ENCODE assay signal across 20 cellular contexts in genomic region chr9:130501645-130502044, GRCh38. TPM values are rescaled to one million over a fixed set of nuclear protein-coding genes. Genes with fewer than 3 reads are reported as not detected.
DNase-seq lines count a peak whose midpoint lies in the region; ATAC-seq, FAIRE-seq and TF ChIP-seq lines count a peak whose summit lies in the region.
"Had no signal": no experiment of that assay in that cellular context is flagged by ENCODE, and none has a peak within 500 bp of the region (broad histone marks: within the 10 kb centered on the region; RNA-seq: fewer than 3 reads in every experiment).

No MANE protein-coding gene starts in this region.

- H3K79me1 ChIP-seq in mesendoderm (ENCODE audit: low read length) = no peaks in the 10 kb centered on the region

- H3K4me3 ChIP-seq in HCT116 (replicated peaks in 1 of 2; ENCODE audit: low read depth in 1 of 2, low read length in 2 of 2) (no peak overlapping the region), NB4 (ENCODE audit: low read depth, low read length) (no peak overlapping the region), GM12878 (no peak overlapping the region), mesendoderm (ENCODE audit: low read length) (no peak overlapping the region), mammary epithelial cell (replicated peaks in 1 of 3; ENCODE audit: insufficient read depth in 1 of 3, low read depth in 2 of 3, low read length in 3 of 3) (no peak overlapping the region)
- H3K4me3 ChIP-seq: SK-N-MC had no signal

- H3K27ac ChIP-seq in HCT116 (ENCODE audit: low read depth, low read length) (no peak overlapping the region), GM12878 (ENCODE audit: control insufficient read depth, insufficient read depth) (no peak overlapping the region), mesendoderm (ENCODE audit: low read depth, low read length) (no peak overlapping the region), mammary epithelial cell (ENCODE audit: insufficient read depth, low read depth, low read length) (no peak overlapping the region)
- H3K27ac ChIP-seq: SK-N-MC had no signal

- no peak for TF ChIP-seq EP300 in GM12878 (IDR thresholded peaks at IDR 0.05; ENCODE audit: borderline replicate concordance in 1 of 2, control insufficient read depth in 1 of 2, low read depth in 2 of 2, low read length in 2 of 2)

- H3K79me2 ChIP-seq in HCT116 (ENCODE audit: insufficient read depth, low read length) = no peaks in the 10 kb centered on the region
- H3K79me2 ChIP-seq in GM12878 (ENCODE audit: control insufficient read depth, insufficient read depth, low read length) = no peaks in the 10 kb centered on the region
- H3K79me2 ChIP-seq in mesendoderm (ENCODE audit: control insufficient read depth, insufficient read depth, low read length) = no peaks in the 10 kb centered on the region
- H3K79me2 ChIP-seq in mammary epithelial cell (ENCODE audit: insufficient read depth, low read length) = no peaks in the 10 kb centered on the region

- TF ChIP-seq CTCF in HCT116 (IDR thresholded peaks at IDR 0.05 in 2 of 3, conservative IDR thresholded peaks at IDR 0.05 in 1 of 3; ENCODE audit: borderline replicate concordance in 1 of 3, insufficient read depth in 1 of 3, low read depth in 2 of 3, low read length in 2 of 3) = no peak
- TF ChIP-seq CTCF in NB4 (IDR thresholded peaks at IDR 0.05; ENCODE audit: low read depth, low read length) = no peak
- no peak for TF ChIP-seq CTCF in GM12878 (IDR thresholded peaks at IDR 0.05 in 2 of 3, conservative IDR thresholded peaks at IDR 0.05 in 1 of 3; ENCODE audit: control insufficient read depth in 2 of 3, extremely low read depth in 1 of 3, insufficient read depth in 1 of 3, low read depth in 3 of 3, low read length in 3 of 3)
- no peak for TF ChIP-seq CTCF in mammary epithelial cell (conservative IDR thresholded peaks at IDR 0.05 in 1 of 2, IDR thresholded peaks at IDR 0.05 in 1 of 2; ENCODE audit: extremely low read depth in 1 of 2, insufficient read depth in 1 of 2, low read depth in 1 of 2, low read length in 2 of 2)
- no peak for TF ChIP-seq CTCF in osteocyte (IDR thresholded peaks at IDR 0.05)

- H3K18ac ChIP-seq in mesendoderm (ENCODE audit: low read length) = no peak overlapping the region

- no peak overlapping the region for H2BK15ac ChIP-seq in mesendoderm (replicated peaks; ENCODE audit: low read depth)

- H3K27me3 ChIP-seq in HCT116 (ENCODE audit: insufficient read depth, low read length) (no peaks in the 10 kb centered on the region), GM12878 (replicated peaks in 1 of 2; ENCODE audit: control insufficient read depth in 2 of 2, insufficient read depth in 2 of 2, low read length in 1 of 2) (peaks cover 0 to 2% of the 10 kb centered on the region in 2 experiments; a peak in 3 of 4 replicates), mesendoderm (ENCODE audit: insufficient read depth, low read length, poor library complexity) (no peaks in the 10 kb centered on the region), mammary epithelial cell (ENCODE audit: insufficient read depth, low read length) (no peaks in the 10 kb centered on the region)
- H3K27me3 ChIP-seq: BE2C had no signal

- no peak overlapping the region for H4K8ac ChIP-seq in mesendoderm (ENCODE audit: low read depth, low read length)

- dilution Hi-C loops in mammary epithelial cell (cut with HindIII; ENCODE audit: low sequenced_read_pairs) = no loop called here

- peak; percentile 25; the same call in 1 of the 2 replicates for ATAC-seq in HCT116
- no peak for ATAC-seq in GM12878

- H3K9me3 ChIP-seq in HCT116 (ENCODE audit: control insufficient read depth in 1 of 2, insufficient read depth in 1 of 2, low read depth in 1 of 2, low read length in 2 of 2) (no peaks in the 10 kb centered on the region), GM12878 (replicated peaks; ENCODE audit: control insufficient read depth, insufficient read depth, low read length) (no peaks in the 10 kb centered on the region), mammary epithelial cell (replicated peaks; ENCODE audit: insufficient read depth, low read length) (no peaks in the 10 kb centered on the region)
- H3K9me3 ChIP-seq: BE2C had no signal

- TF ChIP-seq POLR2A in HCT116 (IDR thresholded peaks at IDR 0.05; ENCODE audit: borderline replicate concordance, extremely low read depth, insufficient read depth, insufficient read length) (no peak), NB4 (IDR thresholded peaks at IDR 0.05; ENCODE audit: extremely low read depth, insufficient read length) (no peak), GM12878 (IDR thresholded peaks at IDR 0.05; ENCODE audit: low read depth, low read length) (no peak), GM12892 (IDR thresholded peaks at IDR 0.05; ENCODE audit: low read depth, low read length) (no peak)

- intact Hi-C loops in HCT116 (cut with micrococcal nuclease) = no loop called here
- intact Hi-C loops in GM12878 (cut with micrococcal nuclease; ENCODE audit: unreplicated experiment) = no loop called here
- intact Hi-C loops in mammary epithelial cell (cut with micrococcal nuclease) = no loop called here

- CTCF ChIA-PET in HCT116 (lab: Charles Lee) (no interaction called here), GM12878 (lab: Yijun Ruan, JAX) (interaction anchor here (1.4 kb wide), 1 partner anchor 42 kb away, joined by 3 read pairs; no protein-coding TSS in a partner anchor), mammary epithelial cell (lab: Charles Lee; ENCODE audit: low non-redundant PET) (no interaction called here)

- DNase-seq in HCT116 (ENCODE audit: low read depth, low spot score) (no peak), NB4 (ENCODE audit: low read depth) (peak; percentile 26), GM12878 (ENCODE audit: low read depth, low spot score) (no peak), mesendoderm (peak; percentile 32), mammary epithelial cell (no peak), GM12892 (ENCODE audit: insufficient read length) (no peak), osteocyte (ENCODE audit: extremely low spot score, unreplicated experiment) (no peak), NCI-H2029 treated with DMSO at 0.1 percent for 48 hours (lab: John Stamatoyannopoulos, UW) (no peak)
- DNase-seq: BE2C; CD4-positive, alpha-beta T cell; GF-D8; H7; KG1; NCI-H1092 treated with DMSO at 0.1 percent for 48 hours; NCI-H187 treated with DMSO at 0.1 percent for 48 hours; NCI-H2171; NCI-H446; T-helper 1 cell; T1000 had no signal

- BruUV-seq in HCT116 (replicated peaks; lab: Mats Ljungman, UMichigan) (no TSS peak), GM12878 (replicated peaks; lab: Mats Ljungman, UMichigan) (no TSS peak), mammary epithelial cell (replicated peaks; lab: Mats Ljungman, UMichigan) (no TSS peak)

- no peak overlapping the region for H3K27ac Mint-ChIP-seq in osteocyte (ENCODE audit: unreplicated experiment)
- H3K27ac Mint-ChIP-seq: CD4-positive, alpha-beta T cell had no signal

- no peaks in the 10 kb centered on the region for H3K9me2 ChIP-seq in HCT116 (ENCODE audit: insufficient read depth)

- no peaks in the 10 kb centered on the region for H3K36me3 ChIP-seq in HCT116 (ENCODE audit: control insufficient read depth in 1 of 2, insufficient read depth in 2 of 2, low read length in 2 of 2)
- no peaks in the 10 kb centered on the region for H3K36me3 ChIP-seq in GM12878 (ENCODE audit: control insufficient read depth in 2 of 2, insufficient read depth in 2 of 2, low read length in 1 of 2)
- no peaks in the 10 kb centered on the region for H3K36me3 ChIP-seq in mesendoderm (ENCODE audit: control insufficient read depth, insufficient read depth, low read length)
- no peaks in the 10 kb centered on the region for H3K36me3 ChIP-seq in mammary epithelial cell (ENCODE audit: insufficient read depth, low read length)

- POLR2A ChIA-PET in HCT116 (lab: Charles Lee) = no interaction called here
- POLR2A ChIA-PET in GM12878 (lab: Charles Lee) = no interaction called here

- H2BK120ac ChIP-seq in mesendoderm (ENCODE audit: low read depth, low read length) = no peak overlapping the region

- H3K56ac ChIP-seq in mesendoderm (ENCODE audit: low read length) = no peak overlapping the region

- no peaks in the 10 kb centered on the region for H3K27me3 Mint-ChIP-seq in osteocyte (ENCODE audit: unreplicated experiment)
- H3K27me3 Mint-ChIP-seq: CD4-positive, alpha-beta T cell had no signal

- H3K9ac ChIP-seq in HCT116 (ENCODE audit: low read length) = no peak overlapping the region
- no peak overlapping the region for H3K9ac ChIP-seq in GM12878 (ENCODE audit: control insufficient read depth, insufficient read depth, low read length)
- H3K9ac ChIP-seq in mesendoderm (ENCODE audit: low read length) = no peak overlapping the region
- no peak overlapping the region for H3K9ac ChIP-seq in mammary epithelial cell (ENCODE audit: insufficient read depth, low read length)

- H2AFZ ChIP-seq in HCT116 (ENCODE audit: low read depth, low read length, poor library complexity, severe bottlenecking) (no peak overlapping the region), GM12878 (ENCODE audit: control insufficient read depth, low read depth, low read length) (no peak overlapping the region), mammary epithelial cell (ENCODE audit: low read depth, low read length) (no peak overlapping the region)

- H2BK5ac ChIP-seq in mesendoderm (ENCODE audit: low read length) = no peak overlapping the region

- SMC1A ChIA-PET in GM12878 (lab: Charles Lee; ENCODE audit: uncharacterized antibody, unreplicated experiment) = no interaction called here

- H3K23ac ChIP-seq in mesendoderm (ENCODE audit: low read length) = no peak overlapping the region

- 38% methylated on average over 9 of the region's 9 CpGs for WGBS in GM12878 (ENCODE audit: insufficient coverage, insufficient replicate concordance, low lambda C conversion rate, missing lambda C conversion rate)
- WGBS in mesendoderm (ENCODE audit: extremely low coverage, insufficient coverage, low lambda C conversion rate) = no CpG with 5 or more reads among the region's 9 CpGs
- 88% methylated on average over 9 of the region's 9 CpGs for WGBS in mammary epithelial cell (ENCODE audit: low coverage, missing lambda C conversion rate)

- H3K4me2 ChIP-seq in HCT116 (ENCODE audit: low read length) (no peak overlapping the region), GM12878 (ENCODE audit: control insufficient read depth, insufficient read depth) (no peak overlapping the region), mesendoderm (ENCODE audit: low read length) (no peak overlapping the region), mammary epithelial cell (ENCODE audit: insufficient read depth, low read depth, low read length) (no peak overlapping the region)

- FAIRE-seq in GM12878 (lab: Jason Lieb, UNC) (no peak), GM12892 (lab: Jason Lieb, UNC) (no peak)

- no peak overlapping the region for H2AK5ac ChIP-seq in mesendoderm (ENCODE audit: low read length)

- no peaks in the 10 kb centered on the region for H3K9me3 Mint-ChIP-seq in osteocyte (ENCODE audit: unreplicated experiment)
- H3K9me3 Mint-ChIP-seq: CD4-positive, alpha-beta T cell had no signal

- peaks cover 26% of the 10 kb centered on the region for H3K36me3 Mint-ChIP-seq in osteocyte (ENCODE audit: unreplicated experiment)

- in situ Hi-C loops in GM12878 (cut with MboI) (no loop called here), mammary epithelial cell (cut with MboI; ENCODE audit: low sequenced_read_pairs in 2 of 2) (no loop called here)

- RAD21 ChIA-PET in HCT116 (lab: Charles Lee; ENCODE audit: low non-redundant PET in 1 of 2, low total read pairs in 2 of 2, uncharacterized antibody in 2 of 2, unreplicated experiment in 2 of 2) (no interaction called here), GM12878 (lab: Charles Lee; ENCODE audit: unreplicated experiment) (no interaction called here)

- H3K4me1 ChIP-seq in HCT116 (ENCODE audit: control insufficient read depth in 1 of 2, insufficient read depth in 2 of 2, low read length in 2 of 2) (peaks cover 11 to 18% of the 10 kb centered on the region in 2 experiments), GM12878 (ENCODE audit: control insufficient read depth, insufficient read depth, low read length) (no peaks in the 10 kb centered on the region), mesendoderm (ENCODE audit: control insufficient read depth, low read depth, low read length) (no peaks in the 10 kb centered on the region), mammary epithelial cell (ENCODE audit: insufficient read depth, low read length) (no peaks in the 10 kb centered on the region)

- H3K4me3 Mint-ChIP-seq in osteocyte (ENCODE audit: unreplicated experiment) = no peak overlapping the region
- H3K4me3 Mint-ChIP-seq: CD4-positive, alpha-beta T cell had no signal

- TF ChIP-seq RAD21 in HCT116 (IDR thresholded peaks at IDR 0.05; ENCODE audit: low read depth) = no peak
- no peak for TF ChIP-seq RAD21 in GM12878 (IDR thresholded peaks at IDR 0.05; ENCODE audit: insufficient read depth, low read depth, low read length)

- H4K5ac ChIP-seq in mesendoderm (ENCODE audit: low read length) = no peak overlapping the region

- no peaks in the 10 kb centered on the region for H4K20me1 ChIP-seq in HCT116 (ENCODE audit: insufficient read depth)
- H4K20me1 ChIP-seq in GM12878 (ENCODE audit: control insufficient read depth, insufficient read depth) = no peaks in the 10 kb centered on the region
- H4K20me1 ChIP-seq in mammary epithelial cell (ENCODE audit: insufficient read depth, low read length) = no peaks in the 10 kb centered on the region

- no peak overlapping the region for H3K4ac ChIP-seq in mesendoderm (ENCODE audit: low read depth, low read length)

- H3K4me1 Mint-ChIP-seq in osteocyte (ENCODE audit: unreplicated experiment) = no peaks in the 10 kb centered on the region

RNA-seq across cellular contexts. Expression of gene ASS1, which starts 56.9 kb away (rescaled TPM):
- total RNA-seq in HCT116 (2021; ENCODE audit: unreplicated experiment) (92.6 TPM), GM12878 (2014; rRNA removed) (0.16 and 0.23 TPM in 2 replicates), GM12878 (2014; rRNA removed; fragmentation: Illumina TruSeq; extraction: Trizol) (0.27 TPM in 1 of 2 replicates, not detected in the other), GM12878 (2021) (0.28 and 0.58 TPM in 2 replicates), mammary epithelial cell (100 to 1,000 TPM in 1 of 2 donors, 10 to 100 TPM in 1; 58.7 to 683 TPM), osteocyte (217 and 219 TPM in 2 replicates)
- polyA plus RNA-seq in HCT116 (2012) = 159 and 175 TPM in 2 replicates
- not detected in 2 replicates for total RNA-seq in GM12878 (2013; cell fraction: nucleolus; rRNA removed)
- polyA plus RNA-seq in GM12878 (2011; ENCODE audit: low read depth) = 0.52 TPM
- polyA plus RNA-seq in GM12878 (2011; rRNA removed) (4.2 and 6.1 TPM in 2 replicates), GM12878 (2014; fragmentation: Illumina TruSeq; extraction: Trizol) (0.10 TPM in 1 of 2 replicates, not detected in the other), GM12878 (2014; fragmentation: Nextera tagmentation; extraction: Ambion mirVana) (not detected), GM12878 (2014; rRNA removed) (0.28 TPM in 1 of 2 replicates, not detected in the other), GM12878 (2016; fragmentation: Nextera tagmentation; extraction: Ambion mirVana) (under 1 TPM in 1 of 2 experiments, not detected in 1; 0.31 TPM), mammary epithelial cell (113 TPM)
- 5.2 and 6.1 TPM in 2 replicates for polyA plus RNA-seq in GM12878 (2011; cell fraction: cytosol; rRNA removed)
- polyA plus RNA-seq in GM12878 (2011; cell fraction: nucleus; rRNA removed) = 2.2 and 3.8 TPM in 2 replicates
- 0.89 and 2.0 TPM in 2 replicates for polyA plus RNA-seq in GM12878 (2012)
- polyA minus RNA-seq in GM12878 (2011; rRNA and poly(A)+ RNA removed) = 3.3 and 4.1 TPM in 2 replicates
- polyA minus RNA-seq in GM12878 (2011; cell fraction: cytosol; rRNA and poly(A)+ RNA removed) = 18.6 and 21.8 TPM in 2 replicates
- 2.5 and 7.8 TPM in 2 replicates for polyA minus RNA-seq in GM12878 (2011; cell fraction: nucleus; rRNA and poly(A)+ RNA removed)
- polyA plus RNA-seq in mesendoderm (2013, experiment 1 of 2) = 17.2 TPM
- 17.0 TPM for polyA plus RNA-seq in mesendoderm (2013, experiment 2 of 2)
- 55.6 TPM for polyA minus RNA-seq in mammary epithelial cell
- polyA plus RNA-seq in GM12892 (2012; ENCODE audit: missing spikeins) = 3.5 TPM
- total RNA-seq: CD4-positive, alpha-beta T cell had no signal

Comparison
In these comparisons a context has a peak if more than half of its experiments do, and no peak if none do; other contexts are left out.
1. DNase-seq: peak in NB4 (single experiment) and mesendoderm (single experiment); none in HCT116 (single experiment), GM12878 (single experiment), mammary epithelial cell (single experiment), GM12892 (single experiment), osteocyte (single experiment) and NCI-H2029 treated with DMSO at 0.1 percent for 48 hours (single experiment).
2. RNA of gene ASS1, which starts 56.9 kb away (total RNA-seq): 58.7 to 683 TPM in mammary epithelial cell, 217 to 219 TPM in osteocyte and 92.6 TPM in HCT116 (single experiment); 0.16 to 0.58 TPM in GM12878; every median in the first group is over 10 times any median in the second.